20 cellular contexts compared by ENCODE assay signal in genomic region chr19:1833540-1833939, GRCh38. TPM values are rescaled to one million over a fixed set of nuclear protein-coding genes. Genes with fewer than 3 reads are reported as not detected.
DNase-seq lines count a peak whose midpoint lies in the region; ATAC-seq, FAIRE-seq and TF ChIP-seq lines count a peak whose summit lies in the region.
"Had no signal": no experiment of that assay in that cellular context is flagged by ENCODE, and none has a peak within 500 bp of the region (broad histone marks: within the 10 kb centered on the region; RNA-seq: fewer than 3 reads in every experiment).

No MANE protein-coding gene starts in this region.

- TF ChIP-seq EP300 in transverse colon (IDR thresholded peaks at IDR 0.05; ENCODE audit: low read depth), result no peak

- TF ChIP-seq CTCF in astrocyte (IDR thresholded peaks at IDR 0.05; ENCODE audit: insufficient read depth, low read depth, low read length), result no peak
- TF ChIP-seq CTCF in psoas muscle (IDR thresholded peaks at IDR 0.05), result no peak
- TF ChIP-seq CTCF in transverse colon (IDR thresholded peaks at IDR 0.05), result no peak
- no peak for TF ChIP-seq CTCF in WERI-Rb-1 (IDR thresholded peaks at IDR 0.05; ENCODE audit: low read depth, low read length)

- POLR2A ChIA-PET in CD8-positive, alpha-beta memory T cell (lab: Charles Lee), result no interaction called here

- H3K27ac ChIP-seq in astrocyte (ENCODE audit: low read depth, low read length) (no peak overlapping the region), psoas muscle (no peak overlapping the region), transverse colon (no peak overlapping the region), WERI-Rb-1 (no peak overlapping the region)
- no peak overlapping the region for H3K27ac ChIP-seq in CD8-positive, alpha-beta memory T cell (ENCODE audit: low read depth, low read length)
- H3K27ac ChIP-seq: gastrocnemius medialis had no signal

- CTCF ChIA-PET in CD8-positive, alpha-beta memory T cell (lab: Charles Lee), result interaction anchor here (1.3 kb wide), 1 partner anchor 10 kb away, joined by 3 read pairs; no protein-coding TSS in a partner anchor

- H3K4me3 Mint-ChIP-seq in astrocyte (ENCODE audit: unreplicated experiment), result no peak overlapping the region
- no peak overlapping the region for H3K4me3 Mint-ChIP-seq in CD8-positive, alpha-beta memory T cell
- H3K4me3 Mint-ChIP-seq: activated CD4-positive, alpha-beta T cell treated with anti-CD3 and anti-CD28 coated beads, Interleukin-2, amount 10 ng/mL, durations not matched to agents 7 days and 5 days; CD4-positive, alpha-beta T cell had no signal

- no peaks in the 10 kb centered on the region for H3K27me3 Mint-ChIP-seq in astrocyte (ENCODE audit: low read depth, unreplicated experiment)
- H3K27me3 Mint-ChIP-seq in CD8-positive, alpha-beta memory T cell, result peaks cover 0 to 2% of the 10 kb centered on the region in 2 donors
- H3K27me3 Mint-ChIP-seq: activated CD4-positive, alpha-beta T cell treated with anti-CD3 and anti-CD28 coated beads, Interleukin-2, amount 10 ng/mL, durations not matched to agents 7 days and 5 days; CD4-positive, alpha-beta T cell had no signal

- no peak for TF ChIP-seq POLR2A in transverse colon (IDR thresholded peaks at IDR 0.05)

- H3K9ac ChIP-seq in astrocyte (ENCODE audit: low read length), result no peak overlapping the region

- H3K27me3 ChIP-seq in astrocyte (ENCODE audit: insufficient read depth, low read length) (no peaks in the 10 kb centered on the region), psoas muscle (ENCODE audit: insufficient read depth in 3 of 3, low read length in 2 of 3) (no peaks in the 10 kb centered on the region), transverse colon (no peaks in the 10 kb centered on the region), WERI-Rb-1 (ENCODE audit: insufficient read depth, low read depth, severe bottlenecking) (no peaks in the 10 kb centered on the region)
- H3K27me3 ChIP-seq in CD8-positive, alpha-beta memory T cell (ENCODE audit: insufficient read depth, low read length, poor library complexity, severe bottlenecking), result no peaks in the 10 kb centered on the region
- H3K27me3 ChIP-seq: gastrocnemius medialis, MG63 had no signal

- H3K27ac Mint-ChIP-seq in astrocyte (ENCODE audit: unreplicated experiment), result peak overlapping the region; percentile 69
- no peak overlapping the region for H3K27ac Mint-ChIP-seq in CD8-positive, alpha-beta memory T cell
- H3K27ac Mint-ChIP-seq: activated CD4-positive, alpha-beta T cell treated with anti-CD3 and anti-CD28 coated beads, Interleukin-2, amount 10 ng/mL, durations not matched to agents 7 days and 5 days; CD4-positive, alpha-beta T cell had no signal

- H3K36me3 ChIP-seq in astrocyte (ENCODE audit: insufficient read depth, low read length) (no peaks in the 10 kb centered on the region), psoas muscle (ENCODE audit: insufficient read depth in 1 of 2, low read depth in 1 of 2) (peaks cover 0 to 8% of the 10 kb centered on the region in 2 donors), transverse colon (no peaks in the 10 kb centered on the region), WERI-Rb-1 (peaks cover 14% of the 10 kb centered on the region)
- H3K36me3 ChIP-seq in CD8-positive, alpha-beta memory T cell (ENCODE audit: insufficient read depth, low read length), result no peaks in the 10 kb centered on the region
- H3K36me3 ChIP-seq: gastrocnemius medialis, MG63 had no signal

- H3K4me3 ChIP-seq in astrocyte (ENCODE audit: insufficient read depth, low read depth, low read length), result no peak overlapping the region
- H3K4me3 ChIP-seq in psoas muscle, result no peak overlapping the region
- H3K4me3 ChIP-seq in transverse colon, result no peak overlapping the region
- no peak overlapping the region for H3K4me3 ChIP-seq in WERI-Rb-1 (ENCODE audit: low read depth, low read length)
- no peak overlapping the region for H3K4me3 ChIP-seq in CD8-positive, alpha-beta memory T cell (ENCODE audit: low read length)
- H3K4me3 ChIP-seq: gastrocnemius medialis, MG63 had no signal

- 44 to 58% (median 52%) methylated on average over 14 to 15 of the region's 15 CpGs for WGBS in psoas muscle, 3 donors
- 92% methylated on average over 9 of the region's 15 CpGs; no CpG with 5 or more reads in 1 of the 2 donors for whole genome bisulfite sequencing in transverse colon (ENCODE audit: low coverage in 1 of 2), 2 donors

- H2AFZ ChIP-seq in astrocyte (ENCODE audit: low read depth, low read length), result no peak overlapping the region

- H3K36me3 Mint-ChIP-seq in astrocyte (ENCODE audit: low read depth, unreplicated experiment), result peaks cover 6% of the 10 kb centered on the region
- H3K36me3 Mint-ChIP-seq in CD8-positive, alpha-beta memory T cell, result peaks cover 0 to 32% (median 2%) of the 10 kb centered on the region in 3 donors

- no peaks in the 10 kb centered on the region for H3K9me3 ChIP-seq in astrocyte (ENCODE audit: insufficient read depth, low read depth, low read length)
- no peaks in the 10 kb centered on the region for H3K9me3 ChIP-seq in psoas muscle
- no peaks in the 10 kb centered on the region for H3K9me3 ChIP-seq in transverse colon
- no peaks in the 10 kb centered on the region for H3K9me3 ChIP-seq in WERI-Rb-1 (ENCODE audit: severe bottlenecking)
- H3K9me3 ChIP-seq in CD8-positive, alpha-beta memory T cell (ENCODE audit: low read length), result no peaks in the 10 kb centered on the region
- H3K9me3 ChIP-seq: gastrocnemius medialis, MG63 had no signal

- DNase-seq in C1 segment of cervical spinal cord (lab: John Stamatoyannopoulos, UW) (peak in 10 of 14 donors; percentile 4 to 78 (median 34)), astrocyte (ENCODE audit: low read depth) (no peak), left lobe of liver (ENCODE audit: low spot score) (peak; percentile 93), psoas muscle (no peak), transverse colon (no peak), WERI-Rb-1 (no peak), HuH-7.5 (ENCODE audit: low spot score) (no peak)
- no peak for DNase-seq in CD8-positive, alpha-beta memory T cell
- DNase-seq: activated CD4-positive, alpha-beta T cell treated with anti-CD3 and anti-CD28 coated beads, Interleukin-2, amount 10 ng/mL, durations not matched to agents 7 days and 5 days; activated CD8-positive, alpha-beta memory T cell treated with anti-CD3 and anti-CD28 coated beads, Interleukin-2, amount 50 U/mL, for 48 hours; activated effector memory CD4-positive, alpha-beta T cell treated with Interleukin-2 at 50 U/mL for 16 hours; CD4-positive, alpha-beta T cell; erythroblast; gastrocnemius medialis; MG63; NCI-H1417 treated with DMSO at 0.1 percent for 48 hours; NCI-H2171; stimulated activated CD4-positive, alpha-beta T cell treated with anti-CD3 and anti-CD28 coated beads, Interleukin-15, amount 100 ng/mL, for 24 hours; T-helper 1 cell had no signal

- peaks cover 75% of the 10 kb centered on the region for H3K79me2 ChIP-seq in astrocyte (ENCODE audit: insufficient read depth, low read length)

- peak; percentile 76 for ATAC-seq in left lobe of liver
- ATAC-seq in psoas muscle, result peak in 3 of 4 donors; percentile 11 to 16 (median 11)
- ATAC-seq: gastrocnemius medialis had no signal

- FAIRE-seq in astrocyte (lab: Jason Lieb, UNC), result no peak
- FAIRE-seq: G401.6 had no signal

- intact Hi-C loops in psoas muscle (cut with DNase I), result no loop called here
- intact Hi-C loops in transverse colon (cut with DNase I; ENCODE audit: low total_unique reads), result no loop called here

- peaks cover 3% of the 10 kb centered on the region for H3K4me1 Mint-ChIP-seq in astrocyte (ENCODE audit: low read depth, unreplicated experiment)
- H3K4me1 Mint-ChIP-seq in CD8-positive, alpha-beta memory T cell, result peaks cover 0 to 33% (median 7%) of the 10 kb centered on the region in 3 donors
- H3K4me1 Mint-ChIP-seq: activated CD4-positive, alpha-beta T cell treated with anti-CD3 and anti-CD28 coated beads, Interleukin-2, amount 10 ng/mL, durations not matched to agents 7 days and 5 days had no signal

- in situ Hi-C loops in transverse colon (cut with MboI; ENCODE audit: low pct_ligation_motif_present in 1 of 4, low pct_unique_long_range_greater_than_20kb in 1 of 4, low sequenced_read_pairs in 3 of 4), result no loop called here

- peaks cover 80% of the 10 kb centered on the region for H4K20me1 ChIP-seq in astrocyte (ENCODE audit: insufficient read depth, low read length)

- no peaks in the 10 kb centered on the region for H3K9me3 Mint-ChIP-seq in astrocyte (ENCODE audit: unreplicated experiment)
- peaks cover 0 to 2% (median 0%) of the 10 kb centered on the region in 5 donors for H3K9me3 Mint-ChIP-seq in CD8-positive, alpha-beta memory T cell
- H3K9me3 Mint-ChIP-seq: activated CD4-positive, alpha-beta T cell treated with anti-CD3 and anti-CD28 coated beads, Interleukin-2, amount 10 ng/mL, durations not matched to agents 7 days and 5 days; CD4-positive, alpha-beta T cell had no signal

- no peaks in the 10 kb centered on the region for H3K4me1 ChIP-seq in astrocyte (ENCODE audit: insufficient read depth, low read length)
- H3K4me1 ChIP-seq in psoas muscle, result no peaks in the 10 kb centered on the region
- peaks cover 9 to 33% (median 21%) of the 10 kb centered on the region in 4 donors for H3K4me1 ChIP-seq in transverse colon
- no peaks in the 10 kb centered on the region for H3K4me1 ChIP-seq in CD8-positive, alpha-beta memory T cell (ENCODE audit: insufficient read depth, low read length)

- no peak overlapping the region for H3K4me2 ChIP-seq in astrocyte (ENCODE audit: low read length)

RNA-seq across cellular contexts. Expression of gene REXO1, which starts 14.7 kb away (rescaled TPM):
- total RNA-seq in astrocyte, result 35.5 and 36.2 TPM in 2 replicates
- 19.3 TPM for total RNA-seq in left lobe of liver
- 10 to 100 TPM; 13.5 to 35.2 (median 22.3) TPM for total RNA-seq in psoas muscle
- polyA plus RNA-seq in psoas muscle, result 10 to 100 TPM; 16.5 to 26.9 (median 20.3) TPM
- total RNA-seq in transverse colon, result 10 to 100 TPM; 36.0 to 95.0 (median 56.3) TPM
- total RNA-seq in CD8-positive, alpha-beta memory T cell, result 10 to 100 TPM; 61.0 to 63.7 TPM
- 8.7 TPM for polyA plus RNA-seq in CD8-positive, alpha-beta memory T cell

RNA-seq across cellular contexts. Expression of gene ATP8B3, which starts 21.5 kb away (rescaled TPM):
- 3.0 and 4.4 TPM in 2 replicates for total RNA-seq in astrocyte
- 1.4 TPM for total RNA-seq in left lobe of liver
- total RNA-seq in psoas muscle, result under 1 TPM in 3 of 4 donors, not detected in 1; 0.06 to 0.30 (median 0.18) TPM
- under 1 TPM; 0.15 to 0.22 (median 0.17) TPM for polyA plus RNA-seq in psoas muscle
- total RNA-seq in transverse colon, result under 1 TPM in 2 of 4 donors, not detected in 2; 0.27 to 0.75 TPM
- total RNA-seq in CD8-positive, alpha-beta memory T cell, result 1 to 10 TPM in 1 of 2 experiments, under 1 TPM in 1; 0.97 to 1.6 TPM
- 2.4 TPM for polyA plus RNA-seq in CD8-positive, alpha-beta memory T cell

RNA-seq across cellular contexts. Expression of gene KLF16, which starts 29.8 kb away (rescaled TPM):
- total RNA-seq in astrocyte (52.4 and 58.1 TPM in 2 replicates), left lobe of liver (11.9 TPM), psoas muscle (10 to 100 TPM in 1 of 4 donors, 1 to 10 TPM in 3; 3.0 to 11.1 (median 4.3) TPM), transverse colon (10 to 100 TPM in 3 of 4 donors, 1 to 10 TPM in 1; 9.0 to 18.3 (median 11.6) TPM)
- 10 to 100 TPM in 1 of 3 donors, 1 to 10 TPM in 2; 2.2 to 13.0 (median 3.1) TPM for polyA plus RNA-seq in psoas muscle
- total RNA-seq in CD8-positive, alpha-beta memory T cell, result 10 to 100 TPM; 42.8 to 43.1 TPM
- 0.92 TPM for polyA plus RNA-seq in CD8-positive, alpha-beta memory T cell

RNA-seq across cellular contexts. Expression of gene ABHD17A, which starts 51.8 kb away (rescaled TPM):
- total RNA-seq in astrocyte (56.7 and 61.4 TPM in 2 replicates), left lobe of liver (29.4 TPM), psoas muscle (10 to 100 TPM; 38.5 to 54.2 (median 42.3) TPM), transverse colon (100 to 1,000 TPM in 3 of 4 donors, 10 to 100 TPM in 1; 90.0 to 179 (median 140) TPM)
- polyA plus RNA-seq in psoas muscle, result 10 to 100 TPM; 35.5 to 58.9 (median 47.6) TPM
- 100 to 1,000 TPM; 105 to 114 TPM for total RNA-seq in CD8-positive, alpha-beta memory T cell
- polyA plus RNA-seq in CD8-positive, alpha-beta memory T cell, result 252 TPM

Comparison
In these comparisons a context has a peak if more than half of its experiments do, and no peak if none do; other contexts are left out.
1. DNase-seq: peak in C1 segment of cervical spinal cord (10 of 14) and left lobe of liver (single experiment); none in astrocyte (single experiment), psoas muscle (0 of 2), transverse colon (single experiment), WERI-Rb-1 (single experiment), HuH-7.5 (single experiment) and CD8-positive, alpha-beta memory T cell (0 of 5).